Comparison of ENCODE assay signal across 10 cellular contexts in genomic region chr10:111078505-111079185, GRCh38. TPM values are rescaled to one million over a fixed set of nuclear protein-coding genes. Genes with fewer than 3 reads are reported as not detected.
A peak's percentile ranks its signal among the peaks of the same experiment; 100 is the strongest.
DNase-seq lines count a peak whose midpoint lies in the region; ATAC-seq, FAIRE-seq and TF ChIP-seq lines count a peak whose summit lies in the region.
"Had no signal": no experiment of that assay in that cellular context is flagged by ENCODE, and none has a peak within 500 bp of the region (broad histone marks: within the 10 kb centered on the region; RNA-seq: fewer than 3 reads in every experiment).

No MANE protein-coding gene starts in this region.

- no peak overlapping the region for H4K5ac ChIP-seq in H1 (ENCODE audit: insufficient read length, low read depth, low read length)

- H3K9me3 ChIP-seq in H1 (ENCODE audit: insufficient read depth in 2 of 2, low read depth in 1 of 2, low read length in 1 of 2), result peaks cover 0 to 14% of the 10 kb centered on the region in 2 experiments; a peak in 1 of 4 replicates
- H3K9me3 ChIP-seq: left lung had no signal

- H3K36me3 Mint-ChIP-seq in natural killer cell treated with Interleukin-12 subunit alpha and Interleukin-12 subunit beta and Interleukin-15 and Interleukin-18, amount 100 ng/mL, for 72 hours, result no peaks in the 10 kb centered on the region
- H3K36me3 Mint-ChIP-seq in natural killer cell (peaks cover 16% of the 10 kb centered on the region), neural crest cell (ENCODE audit: low read depth) (no peaks in the 10 kb centered on the region)

- H2BK120ac ChIP-seq in H1 (replicated peaks; ENCODE audit: low read depth, low read length), result no peak overlapping the region

- no peak for ATAC-seq in natural killer cell treated with Interleukin-12 subunit alpha and Interleukin-12 subunit beta and Interleukin-15 and Interleukin-18, amount 100 ng/mL, for 72 hours
- ATAC-seq in natural killer cell (no peak), GM18909 (IDR thresholded peaks at IDR 0.05; ENCODE audit: poor library complexity, unreplicated experiment) (no peak)

- TF ChIP-seq EP300 in H1 (IDR thresholded peaks at IDR 0.05; ENCODE audit: borderline replicate concordance in 1 of 2, low read depth in 2 of 2, low read length in 2 of 2), result no peak

- H3K27me3 Mint-ChIP-seq in natural killer cell treated with Interleukin-12 subunit alpha and Interleukin-12 subunit beta and Interleukin-15 and Interleukin-18, amount 100 ng/mL, for 72 hours, result peaks cover 35 to 38% of the 10 kb centered on the region in 2 donors
- H3K27me3 Mint-ChIP-seq in natural killer cell (ENCODE audit: low read depth in 2 of 2), result peaks cover 40 to 49% of the 10 kb centered on the region in 2 donors
- H3K27me3 Mint-ChIP-seq in neural crest cell (ENCODE audit: low read depth), result peaks cover 81% of the 10 kb centered on the region

- no peak overlapping the region for H3K23ac ChIP-seq in H1 (ENCODE audit: insufficient read length)

- H3K4me3 Mint-ChIP-seq in natural killer cell treated with Interleukin-12 subunit alpha and Interleukin-12 subunit beta and Interleukin-15 and Interleukin-18, amount 100 ng/mL, for 72 hours, result peak overlapping the region; percentile 58
- no peak overlapping the region for H3K4me3 Mint-ChIP-seq in natural killer cell
- H3K4me3 Mint-ChIP-seq in neural crest cell, result peak overlapping the region; percentile 62

- 87% methylated on average over 34 of the region's 104 CpGs; no CpG with 5 or more reads in 1 of the 2 experiments for WGBS in H1 (ENCODE audit: extremely low coverage in 1 of 2, insufficient coverage in 1 of 2, insufficient read length in 1 of 2, insufficient replicate concordance in 2 of 2, low coverage in 1 of 2, low lambda C conversion rate in 2 of 2, missing lambda C conversion rate in 1 of 2), 2 experiments
- WGBS in urinary bladder, result 5% methylated on average over 104 of the region's 104 CpGs

- H3K4me1 ChIP-seq in H1 (replicated peaks in 1 of 4; ENCODE audit: control insufficient read depth in 3 of 4, insufficient read depth in 4 of 4, low read length in 3 of 4) (peaks cover 2 to 18% (median 10%) of the 10 kb centered on the region in 4 experiments), urinary bladder (ENCODE audit: insufficient read depth) (peaks cover 2% of the 10 kb centered on the region)

- POLR2A ChIA-PET in H1 (lab: Charles Lee; ENCODE audit: partially characterized antibody), result interaction anchor here (0.8 to 0.9 kb wide), 2 partner anchors 9 to 51 kb away, joined by 3 to 6 read pairs; no protein-coding TSS in a partner anchor

- no peak overlapping the region for H3K18ac ChIP-seq in H1 (ENCODE audit: extremely low read depth, low read length)

- no peak overlapping the region for H3K14ac ChIP-seq in H1 (ENCODE audit: insufficient read length)

- TF ChIP-seq RAD21 in H1 (IDR thresholded peaks at IDR 0.05 in 1 of 2, conservative IDR thresholded peaks at IDR 0.05 in 1 of 2; ENCODE audit: low read depth in 2 of 2, low read length in 2 of 2), result no peak

- H3K9ac ChIP-seq in H1 (replicated peaks in 1 of 4; ENCODE audit: extremely low read depth in 1 of 4, low read depth in 3 of 4, low read length in 3 of 4), result no peak overlapping the region
- H3K9ac ChIP-seq: BLaER1 treated with 17β-estradiol and CSF1 and Interleukin-3, amounts not matched to agents 10 nM and 100 nM had no signal

- peaks cover 0 to 2% of the 10 kb centered on the region in 2 experiments for H4K20me1 ChIP-seq in H1 (replicated peaks in 1 of 2; ENCODE audit: control insufficient read depth in 1 of 2, insufficient read depth in 2 of 2, low read length in 2 of 2)
- H4K20me1 ChIP-seq: BLaER1 treated with 17β-estradiol and CSF1 and Interleukin-3, amounts not matched to agents 10 nM and 100 nM had no signal

- H3K4me2 ChIP-seq in H1 (ENCODE audit: insufficient read depth in 1 of 2, low read depth in 2 of 2, low read length in 2 of 2), result peak overlapping the region; percentile 48 to 88
- H3K4me2 ChIP-seq: BLaER1 treated with 17β-estradiol and CSF1 and Interleukin-3, amounts not matched to agents 10 nM and 100 nM had no signal

- no peak for TF ChIP-seq POLR2A in H1 (IDR thresholded peaks at IDR 0.05; ENCODE audit: control extremely low read depth in 1 of 2, low read depth in 2 of 2, low read length in 2 of 2)

- DNase-seq in natural killer cell treated with Interleukin-12 subunit alpha and Interleukin-12 subunit beta and Interleukin-15 and Interleukin-18, amount 100 ng/mL, for 72 hours (ENCODE audit: low spot score), result no peak
- DNase-seq in natural killer cell (no peak), H1 (ENCODE audit: low read depth in 1 of 2, low spot score in 2 of 2) (peak in 1 of 2 experiments; percentile 54), neural crest cell (ENCODE audit: low read depth, low spot score) (no peak), occipital lobe (lab: John Stamatoyannopoulos, UW) (no peak), A172 (ENCODE audit: low spot score) (no peak)

- no peak overlapping the region for H3K27ac Mint-ChIP-seq in natural killer cell treated with Interleukin-12 subunit alpha and Interleukin-12 subunit beta and Interleukin-15 and Interleukin-18, amount 100 ng/mL, for 72 hours
- H3K27ac Mint-ChIP-seq in natural killer cell (no peak overlapping the region), neural crest cell (ENCODE audit: unreplicated experiment) (no peak overlapping the region)

- H2BK20ac ChIP-seq in H1 (ENCODE audit: low read length), result no peak overlapping the region

- H3K4me1 Mint-ChIP-seq in natural killer cell treated with Interleukin-12 subunit alpha and Interleukin-12 subunit beta and Interleukin-15 and Interleukin-18, amount 100 ng/mL, for 72 hours (ENCODE audit: low read depth in 2 of 2), result peaks cover 2 to 3% of the 10 kb centered on the region in 2 donors
- H3K4me1 Mint-ChIP-seq in natural killer cell (peaks cover 4 to 5% of the 10 kb centered on the region in 2 donors), neural crest cell (no peaks in the 10 kb centered on the region)

- CTCF ChIA-PET in H1 (lab: Charles Lee; ENCODE audit: partially characterized antibody), result interaction anchor here (0.6 to 6.8 kb wide), 13 partner anchors 9 to 444 kb away, joined by 3 to 83 read pairs (median 4); no protein-coding TSS in a partner anchor

- H2AFZ ChIP-seq in H1 (ENCODE audit: low read length), result 0 out of 2 replicates have a peak overlapping the region, but pooled peaks have one; percentile 73

- no peak overlapping the region for H3K27ac ChIP-seq in H1 (ENCODE audit: low read depth, low read length)
- no peak overlapping the region for H3K27ac ChIP-seq in urinary bladder (ENCODE audit: low read depth)
- H3K27ac ChIP-seq: BLaER1 treated with 17β-estradiol and CSF1 and Interleukin-3, amounts not matched to agents 10 nM and 100 nM; left lung had no signal

- H3K27me3 ChIP-seq in H1 (replicated peaks in 1 of 4; ENCODE audit: control insufficient read depth in 3 of 4, extremely low read depth in 1 of 4, insufficient read depth in 3 of 4, low read length in 3 of 4), result peaks cover 12 to 27% (median 24%) of the 10 kb centered on the region in 4 experiments

- TF ChIP-seq CTCF in natural killer cell (IDR thresholded peaks at IDR 0.05), result no peak
- no peak for TF ChIP-seq CTCF in H1 (IDR thresholded peaks at IDR 0.05; ENCODE audit: control extremely low read depth in 1 of 3, insufficient read depth in 1 of 3, low read depth in 1 of 3, low read length in 3 of 3)
- TF ChIP-seq CTCF in neural crest cell (conservative IDR thresholded peaks at IDR 0.05), result no peak

- H3K79me1 ChIP-seq in H1 (ENCODE audit: low read depth, low read length), result no peaks in the 10 kb centered on the region

- H4K8ac ChIP-seq in H1 (ENCODE audit: extremely low read depth, insufficient read depth, low read length), result peak overlapping the region; percentile 46; the same call in 1 of the 2 replicates

- H3K56ac ChIP-seq in H1 (replicated peaks; ENCODE audit: insufficient read length, low read depth, low read length), result no peak overlapping the region

- peaks cover 0 to 13% (median 0%) of the 10 kb centered on the region in 4 experiments; a peak in 1 of 8 replicates for H3K36me3 ChIP-seq in H1 (ENCODE audit: control insufficient read depth in 2 of 4, insufficient read depth in 4 of 4, low read length in 3 of 4)
- H3K36me3 ChIP-seq in urinary bladder (ENCODE audit: insufficient read depth), result no peaks in the 10 kb centered on the region
- H3K36me3 ChIP-seq: BLaER1 treated with 17β-estradiol and CSF1 and Interleukin-3, amounts not matched to agents 10 nM and 100 nM; left lung had no signal

- no peaks in the 10 kb centered on the region for H3K79me2 ChIP-seq in H1 (ENCODE audit: control insufficient read depth in 1 of 2, insufficient read depth in 2 of 2, low read length in 2 of 2)

- no peak overlapping the region for H4K91ac ChIP-seq in H1 (replicated peaks; ENCODE audit: insufficient read length, low read length)

- peak overlapping the region; percentile 89; the same call in 1 of the 2 replicates for H2BK12ac ChIP-seq in H1 (ENCODE audit: low read depth, low read length)

- H2BK5ac ChIP-seq in H1 (ENCODE audit: low read depth, low read length), result no peak overlapping the region

- H2AK5ac ChIP-seq in H1 (ENCODE audit: low read depth, low read length), result no peak overlapping the region

- peak overlapping the region in 2 of 4 experiments; percentile 20 to 72; a peak in 4 of 8 replicates for H3K4me3 ChIP-seq in H1 (ENCODE audit: extremely low read depth in 1 of 4, insufficient read depth in 2 of 4, low read depth in 3 of 4, low read length in 4 of 4)
- H3K4me3 ChIP-seq in urinary bladder (ENCODE audit: low read depth, low read length), result peak overlapping the region; percentile 44

- peak overlapping the region; percentile 61; the same call in 1 of the 2 replicates for H2BK15ac ChIP-seq in H1 (ENCODE audit: low read length)

- no peaks in the 10 kb centered on the region for H3K9me3 Mint-ChIP-seq in natural killer cell treated with Interleukin-12 subunit alpha and Interleukin-12 subunit beta and Interleukin-15 and Interleukin-18, amount 100 ng/mL, for 72 hours
- H3K9me3 Mint-ChIP-seq in natural killer cell, result no peaks in the 10 kb centered on the region
- H3K9me3 Mint-ChIP-seq in neural crest cell, result no peaks in the 10 kb centered on the region

- H3K4ac ChIP-seq in H1 (replicated peaks; ENCODE audit: insufficient read length, low read depth, low read length), result no peak overlapping the region

- H3K23me2 ChIP-seq in H1 (ENCODE audit: low read depth, low read length), result no peaks in the 10 kb centered on the region; the same call in 1 of the 2 replicates

- intact Hi-C loops in natural killer cell (cut with micrococcal nuclease), result no loop called here

- no peak for FAIRE-seq in H1 (lab: Jason Lieb, UNC)

RNA-seq across cellular contexts. Expression of gene ADRA2A, which starts 1.8 kb away (rescaled TPM):
- not detected for total RNA-seq in natural killer cell treated with Interleukin-12 subunit alpha and Interleukin-12 subunit beta and Interleukin-15 and Interleukin-18, amount 100 ng/mL, for 72 hours
- under 1 TPM in 2 of 3 donors, not detected in 1; 0.07 to 0.28 TPM for total RNA-seq in natural killer cell
- total RNA-seq in H1 (2021; fragmentation: NEBNext Ultra II Directional; extraction: Animal tissue kit (Norgen Biotek cat#: 25700)), result 5.9 and 7.3 TPM in 2 replicates
- 6.2 and 7.6 TPM in 2 replicates for polyA plus RNA-seq in H1 (2011; rRNA removed)
- polyA plus RNA-seq in H1 (2011; cell fraction: cytosol; rRNA removed), result 3.6 TPM
- polyA plus RNA-seq in H1 (2011; cell fraction: nucleus; rRNA removed), result 4.1 TPM
- 3.0 to 5.4 TPM (median 4.6 TPM) in 4 replicates for polyA plus RNA-seq in H1 (2012, experiment 1 of 2)
- 4.8 TPM for polyA plus RNA-seq in H1 (2012, experiment 2 of 2)
- 1.8 TPM for polyA plus RNA-seq in H1 (2013, experiment 1 of 2)
- 1.4 TPM for polyA plus RNA-seq in H1 (2013, experiment 2 of 2)
- polyA minus RNA-seq in H1 (2011; rRNA and poly(A)+ RNA removed), result 3.2 and 4.5 TPM in 2 replicates
- 5.2 TPM for polyA minus RNA-seq in H1 (2011; cell fraction: cytosol; rRNA and poly(A)+ RNA removed)
- 6.1 TPM for polyA minus RNA-seq in H1 (2011; cell fraction: nucleus; rRNA and poly(A)+ RNA removed)
- 0.07 and 0.14 TPM in 2 replicates for total RNA-seq in neural crest cell
- total RNA-seq in urinary bladder, result 3.6 TPM
- polyA plus RNA-seq in urinary bladder, result 15.0 TPM
- 15.9 TPM for total RNA-seq in occipital lobe
- total RNA-seq in A172 (2014; rRNA removed; shearing (Covaris generic)), result not detected in 2 replicates
